Comparison of ENCODE assay signal across 1 cellular context in genomic region chr15:69088300-69088965, GRCh38.
TF ChIP-seq lines count a peak whose summit lies in the region.

No MANE protein-coding gene starts in this region.

TF ChIP-seq in HEK293, 187 proteins besides CTCF, POLR2A, EP300 and RAD21 (continued from another document):
- no peak for TF ChIP-seq ZNF132 (tag by site-specific recombination; IDR thresholded peaks at IDR 0.05; ENCODE audit: borderline replicate concordance)
- TF ChIP-seq HOXC10 (CRISPR knock-in tag; IDR thresholded peaks at IDR 0.05) = no peak
- no peak for TF ChIP-seq ZNF521 (tag by site-specific recombination; IDR thresholded peaks at IDR 0.05)
- TF ChIP-seq ZNF629 (tag by site-specific recombination; IDR thresholded peaks at IDR 0.05) = no peak
- TF ChIP-seq, protein P1, sequence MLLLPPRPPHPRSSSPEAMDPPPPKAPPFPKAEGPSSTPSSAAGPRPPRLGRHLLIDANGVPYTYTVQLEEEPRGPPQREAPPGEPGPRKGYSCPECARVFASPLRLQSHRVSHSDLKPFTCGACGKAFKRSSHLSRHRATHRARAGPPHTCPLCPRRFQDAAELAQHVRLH (tag by site-specific recombination; IDR thresholded peaks at IDR 0.05) = no peak
- 0 out of 2 replicates have a peak, but pooled peaks have one; percentile 7 for TF ChIP-seq FEZF1 (tag by site-specific recombination; IDR thresholded peaks at IDR 0.05)
- TF ChIP-seq ZNF169 (tag by site-specific recombination; IDR thresholded peaks at IDR 0.05) = no peak
- TF ChIP-seq ZNF140 (tag by site-specific recombination; IDR thresholded peaks at IDR 0.05) = no peak
